In the genomic region with DNA sequence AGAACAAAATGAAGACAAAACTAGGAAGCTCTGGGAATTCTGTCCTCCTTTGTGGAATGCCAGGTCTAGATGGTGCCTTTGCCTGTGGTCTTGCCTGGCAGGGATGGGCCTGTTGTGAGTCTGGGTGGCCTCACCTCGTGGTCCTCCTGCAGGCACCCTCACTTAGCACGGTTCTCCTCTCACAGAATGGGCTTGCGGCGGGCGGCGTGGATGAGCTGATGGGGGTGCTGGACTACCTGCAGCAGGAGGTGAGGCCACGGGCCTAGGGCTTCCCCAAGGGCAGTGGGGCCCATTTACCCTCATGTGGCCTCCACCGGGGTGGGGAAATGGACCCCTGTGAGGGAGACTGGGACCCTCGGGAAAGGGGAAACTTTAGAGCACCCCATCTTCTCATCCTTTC, we compare ENCODE assay signal across 9 cellular contexts. TPM values are rescaled to one million over a fixed set of nuclear protein-coding genes. Genes with fewer than 3 reads are reported as not detected.
"Had no signal": no experiment of that assay in that cellular context is flagged by ENCODE, and none has a peak within 500 bp of the region (broad histone marks: within the 10 kb centered on the region; RNA-seq: fewer than 3 reads in every experiment).

No MANE protein-coding gene starts in this region.

- H3K9ac ChIP-seq: GM23248 had no signal

- H3K9me3 ChIP-seq: HAP-1 had no signal

- DNase-seq: GM23248, GOT3, H7, H9, HCEC 1CT, HFFc6 had no signal

- H3K4me1 ChIP-seq: HAP-1 had no signal

- H3K4me3 ChIP-seq: GM23248, GM23338, HAP-1 had no signal

- H2AFZ ChIP-seq: GM23248, GM23338 had no signal

- H3K27ac ChIP-seq: GM23248 had no signal

- H3K9me3 Mint-ChIP-seq: GM23338, HFFc6 had no signal

- H3K4me1 Mint-ChIP-seq: GM23338, H9 had no signal

- H3K4me2 ChIP-seq: GM23338 had no signal

- ATAC-seq: GM23338, HCT116 had no signal

- H3K36me3 ChIP-seq: HAP-1 had no signal

- H3K27ac Mint-ChIP-seq: GM23338, H9, HFFc6 had no signal

- H3K4me3 Mint-ChIP-seq: GM23338, H9, HFFc6 had no signal

RNA-seq across cellular contexts. Expression of a gene that starts 42.3 kb away (rescaled TPM):
- total RNA-seq: H7, H9 had no signal
